ENCODE assay signal across 1 cellular context in genomic region chr19:10074153-10074552, GRCh38.
TF ChIP-seq lines count a peak whose summit lies in the region.

No MANE protein-coding gene starts in this region.

TF ChIP-seq in GM12878, 131 proteins besides CTCF, POLR2A, EP300 and RAD21:
- no peak for TF ChIP-seq MEF2A (IDR thresholded peaks at IDR 0.05; ENCODE audit: insufficient read depth, low read depth, low read length)
- TF ChIP-seq SMC3 (IDR thresholded peaks at IDR 0.05; ENCODE audit: borderline replicate concordance, low read length), result peak; percentile 37; the same call in 1 of the 2 replicates
- peak; percentile 73 for TF ChIP-seq USF1 (IDR thresholded peaks at IDR 0.05; ENCODE audit: borderline replicate concordance, extremely low read length, insufficient read depth, low read depth, low read length)
- TF ChIP-seq RAD51 (IDR thresholded peaks at IDR 0.05), result peak; percentile 75
- TF ChIP-seq USF2 (IDR thresholded peaks at IDR 0.05; ENCODE audit: borderline replicate concordance, low read depth, low read length), result peak; percentile 43; the same call in 1 of the 2 replicates
- no peak for TF ChIP-seq FOXK2 (IDR thresholded peaks at IDR 0.05)
